Comparison of ENCODE assay signal across 9 cellular contexts in the genomic region with DNA sequence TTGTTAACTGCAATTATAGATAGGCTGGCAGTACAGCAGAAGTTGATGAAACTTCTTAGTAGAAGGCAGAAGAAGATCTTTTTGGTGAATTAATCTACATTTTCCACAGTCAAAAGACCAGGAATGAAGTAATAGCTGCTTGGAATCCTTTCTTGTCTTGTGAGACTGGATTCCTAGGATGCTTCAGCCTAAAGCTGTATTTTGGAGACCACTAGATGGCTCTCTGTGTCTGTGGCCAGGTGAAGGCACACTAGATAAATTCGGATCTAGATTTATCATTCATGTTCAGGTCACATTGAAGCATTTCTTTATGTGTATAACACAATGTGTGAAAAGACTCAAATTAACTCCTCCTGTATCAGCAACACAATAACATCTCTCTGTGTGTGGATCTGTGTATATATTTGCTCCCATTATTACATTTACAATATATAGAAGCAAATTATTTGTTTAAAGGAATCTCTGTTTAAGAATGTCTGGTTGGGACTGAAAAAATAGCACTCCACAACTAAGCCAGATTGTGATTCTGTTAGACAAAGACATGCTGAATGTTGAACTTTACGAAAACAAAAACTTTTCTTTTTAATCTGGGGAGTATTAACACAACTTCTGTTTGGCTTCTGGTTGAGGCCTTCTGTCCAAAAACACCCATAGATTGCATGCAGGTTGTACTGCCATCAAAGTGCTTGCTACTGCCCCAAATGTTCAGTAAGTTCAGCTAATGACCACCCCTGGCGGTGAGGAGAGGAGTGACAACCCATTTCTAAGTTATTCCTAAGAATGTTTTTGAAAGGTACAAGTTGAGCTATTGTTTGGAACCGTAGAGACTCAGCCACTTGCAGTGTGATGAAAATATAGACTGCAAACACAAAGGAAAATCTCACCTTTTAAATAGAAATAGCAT. TPM values are rescaled to one million over a fixed set of nuclear protein-coding genes. Genes with fewer than 3 reads are reported as not detected.
A peak's percentile ranks its signal among the peaks of the same experiment; 100 is the strongest.
DNase-seq lines count a peak whose midpoint lies in the region; ATAC-seq and TF ChIP-seq lines count a peak whose summit lies in the region.
"Had no signal": no experiment of that assay in that cellular context is flagged by ENCODE, and none has a peak within 500 bp of the region (broad histone marks: within the 10 kb centered on the region; RNA-seq: fewer than 3 reads in every experiment).

No MANE protein-coding gene starts in this region.

- no peaks in the 10 kb centered on the region for H3K9me3 Mint-ChIP-seq in activated CD4-positive, alpha-beta T cell treated with anti-CD3 and anti-CD28 coated beads, Interleukin-2, amount 10 ng/mL, durations not matched to agents 7 days and 5 days

- DNase-seq in AG08395 (ENCODE audit: low spot score) (peak; percentile 20), GM06990 (ENCODE audit: extremely low read depth, insufficient read length) (no peak), HAP-1 (ENCODE audit: low spot score in 2 of 2) (peak; percentile 30 to 59), left kidney (ENCODE audit: low read depth, low spot score) (peak; percentile 47), stomach (no peak), aorta (no peak)
- peak; percentile 24 for DNase-seq in activated CD4-positive, alpha-beta T cell treated with anti-CD3 and anti-CD28 coated beads, Interleukin-2, amount 10 ng/mL, durations not matched to agents 7 days and 5 days
- DNase-seq: stimulated activated naive B cell treated with anti-CD40 and anti-IgM and Interleukin-4, amounts not matched to agents 10 μg/mL and 1 μg/mL and 100 μg/mL, for 72 hours had no signal

- no peaks in the 10 kb centered on the region for H3F3A ChIP-seq in Loucy (ENCODE audit: low read depth)

- POLR2A ChIA-PET in activated CD4-positive, alpha-beta T cell treated with anti-CD3 and anti-CD28 coated beads, Interleukin-2, amount 10 ng/mL, durations not matched to agents 7 days and 5 days (lab: Charles Lee), result no interaction called here

- H3K36me3 ChIP-seq in GM06990 (ENCODE audit: control insufficient read depth, insufficient read depth, low read length) (no peaks in the 10 kb centered on the region), HAP-1 (replicated peaks) (no peaks in the 10 kb centered on the region), Loucy (ENCODE audit: insufficient read depth, low read length) (no peaks in the 10 kb centered on the region), stomach (no peaks in the 10 kb centered on the region), aorta (ENCODE audit: control insufficient read depth in 1 of 2, insufficient read depth in 2 of 2, low read length in 1 of 2) (no peaks in the 10 kb centered on the region)

- no peak for TF ChIP-seq POLR2A in stomach (IDR thresholded peaks at IDR 0.05)

- WGBS in stomach, 5 donors, result 31 to 42% (median 34%) methylated on average over 4 of the region's 4 CpGs
- 32 to 35% methylated on average over 4 of the region's 4 CpGs for WGBS in aorta, 2 donors

- H3K4me1 ChIP-seq in HAP-1 (peaks cover 5% of the 10 kb centered on the region), Loucy (ENCODE audit: insufficient read depth, low read length, poor library complexity, severe bottlenecking) (no peaks in the 10 kb centered on the region), stomach (no peaks in the 10 kb centered on the region), aorta (ENCODE audit: control insufficient read depth in 1 of 2, insufficient read depth in 2 of 2, low read length in 2 of 2) (no peaks in the 10 kb centered on the region)

- H3K36me3 Mint-ChIP-seq in activated CD4-positive, alpha-beta T cell treated with anti-CD3 and anti-CD28 coated beads, Interleukin-2, amount 10 ng/mL, durations not matched to agents 7 days and 5 days (ENCODE audit: low read depth), result no peaks in the 10 kb centered on the region
- H3K36me3 Mint-ChIP-seq: stimulated activated naive B cell treated with anti-CD40 and anti-IgM and Interleukin-4, amounts not matched to agents 10 μg/mL and 1 μg/mL and 100 μg/mL, for 72 hours had no signal

- TF ChIP-seq CTCF in GM06990 (IDR thresholded peaks at IDR 0.05; ENCODE audit: insufficient read depth, low read length, poor library complexity, severe bottlenecking), result peak; percentile 74
- peak; percentile 63 for TF ChIP-seq CTCF in Loucy (conservative IDR thresholded peaks at IDR 0.05; ENCODE audit: low read length)
- peak in 2 of 7 experiments; percentile 30 to 36 for TF ChIP-seq CTCF in stomach (IDR thresholded peaks at IDR 0.05)

- no peak overlapping the region for H3K27ac Mint-ChIP-seq in activated CD4-positive, alpha-beta T cell treated with anti-CD3 and anti-CD28 coated beads, Interleukin-2, amount 10 ng/mL, durations not matched to agents 7 days and 5 days
- H3K27ac Mint-ChIP-seq: stimulated activated naive B cell treated with anti-CD40 and anti-IgM and Interleukin-4, amounts not matched to agents 10 μg/mL and 1 μg/mL and 100 μg/mL, for 72 hours had no signal

- H3K9me2 ChIP-seq in Loucy (replicated peaks; ENCODE audit: low read depth, low read length), result no peaks in the 10 kb centered on the region

- H3K27ac ChIP-seq in stomach (no peak overlapping the region), aorta (ENCODE audit: low read depth in 1 of 2, low read length in 2 of 2) (no peak overlapping the region)

- no peaks in the 10 kb centered on the region for H4K20me1 ChIP-seq in Loucy (ENCODE audit: insufficient read depth, low read length, poor library complexity, severe bottlenecking)

- H2AFZ ChIP-seq in Loucy (ENCODE audit: low read length), result no peak overlapping the region

- in situ Hi-C loops in HAP-1 (cut with MboI; ENCODE audit: low sequenced_read_pairs), result no loop called here

- CTCF ChIA-PET in activated CD4-positive, alpha-beta T cell treated with anti-CD3 and anti-CD28 coated beads, Interleukin-2, amount 10 ng/mL, durations not matched to agents 7 days and 5 days (lab: Charles Lee), result no interaction called here

- H3K4me3 Mint-ChIP-seq in activated CD4-positive, alpha-beta T cell treated with anti-CD3 and anti-CD28 coated beads, Interleukin-2, amount 10 ng/mL, durations not matched to agents 7 days and 5 days, result no peak overlapping the region
- H3K4me3 Mint-ChIP-seq: stimulated activated naive B cell treated with anti-CD40 and anti-IgM and Interleukin-4, amounts not matched to agents 10 μg/mL and 1 μg/mL and 100 μg/mL, for 72 hours had no signal

- peaks cover 9% of the 10 kb centered on the region for H3K27me3 Mint-ChIP-seq in activated CD4-positive, alpha-beta T cell treated with anti-CD3 and anti-CD28 coated beads, Interleukin-2, amount 10 ng/mL, durations not matched to agents 7 days and 5 days

- TF ChIP-seq EP300 in stomach (IDR thresholded peaks at IDR 0.05), result no peak

- no peaks in the 10 kb centered on the region for H3K9me3 ChIP-seq in HAP-1
- H3K9me3 ChIP-seq in Loucy (ENCODE audit: insufficient read depth, low read depth, low read length), result no peaks in the 10 kb centered on the region
- H3K9me3 ChIP-seq in stomach, result no peaks in the 10 kb centered on the region
- H3K9me3 ChIP-seq in aorta (ENCODE audit: control insufficient read depth, low read length), result no peaks in the 10 kb centered on the region

- ATAC-seq in aorta (ENCODE audit: low FRiP score), result no peak

- H3K4me2 ChIP-seq in Loucy (ENCODE audit: low read depth, low read length, poor library complexity, severe bottlenecking), result no peak overlapping the region

- no peaks in the 10 kb centered on the region for H3K79me2 ChIP-seq in Loucy (ENCODE audit: insufficient read depth, low read length)

- H3K9ac ChIP-seq in Loucy (ENCODE audit: low read depth, low read length, poor library complexity, severe bottlenecking), result no peak overlapping the region

- intact Hi-C loops in stomach (cut with DNase I; ENCODE audit: low total_unique reads) (no loop called here), aorta (cut with DNase I) (no loop called here)

- H3K4me3 ChIP-seq in GM06990 (replicated peaks; ENCODE audit: low read depth, low read length), result no peak overlapping the region
- H3K4me3 ChIP-seq in HAP-1, result no peak overlapping the region
- H3K4me3 ChIP-seq in Loucy (ENCODE audit: low read length, poor library complexity, severe bottlenecking), result no peak overlapping the region
- H3K4me3 ChIP-seq in stomach, result no peak overlapping the region
- no peak overlapping the region for H3K4me3 ChIP-seq in aorta (ENCODE audit: low read length in 2 of 2)

- H3K27me3 ChIP-seq in GM06990 (replicated peaks; ENCODE audit: control insufficient read depth, insufficient read depth, low read length) (no peaks in the 10 kb centered on the region), HAP-1 (ENCODE audit: low read depth) (peaks cover 8% of the 10 kb centered on the region; the same call in 1 of the 2 replicates), Loucy (ENCODE audit: insufficient read depth, low read length, poor library complexity, severe bottlenecking) (no peaks in the 10 kb centered on the region), stomach (peaks cover 0 to 4% (median 0%) of the 10 kb centered on the region in 3 donors), aorta (ENCODE audit: control insufficient read depth in 1 of 2, insufficient read depth in 2 of 2, low read length in 1 of 2) (no peaks in the 10 kb centered on the region)

- H3K4me1 Mint-ChIP-seq in activated CD4-positive, alpha-beta T cell treated with anti-CD3 and anti-CD28 coated beads, Interleukin-2, amount 10 ng/mL, durations not matched to agents 7 days and 5 days, result no peaks in the 10 kb centered on the region
- H3K4me1 Mint-ChIP-seq: stimulated activated naive B cell treated with anti-CD40 and anti-IgM and Interleukin-4, amounts not matched to agents 10 μg/mL and 1 μg/mL and 100 μg/mL, for 72 hours had no signal

RNA-seq across cellular contexts. Expression of a gene that starts 10.6 kb away (rescaled TPM):
- total RNA-seq in activated CD4-positive, alpha-beta T cell treated with anti-CD3 and anti-CD28 coated beads, Interleukin-2, amount 10 ng/mL, durations not matched to agents 7 days and 5 days, result not detected
- under 1 TPM in 1 of 5 donors, not detected in 4; 0.18 TPM for total RNA-seq in stomach
- polyA plus RNA-seq in stomach, result not detected
- under 1 TPM; 0.13 to 0.33 TPM for total RNA-seq in aorta
- polyA plus RNA-seq in aorta, result not detected

Comparison
In these comparisons a context has a peak if more than half of its experiments do, and no peak if none do; other contexts are left out.
1. DNase-seq: peak in AG08395 (single experiment), HAP-1 (2 of 2), activated CD4-positive, alpha-beta T cell treated with anti-CD3 and anti-CD28 coated beads, Interleukin-2, amount 10 ng/mL, durations not matched to agents 7 days and 5 days (single experiment) and left kidney (single experiment); none in GM06990 (single experiment), stomach (single experiment) and aorta (0 of 2).